22 cellular contexts compared by ENCODE assay signal in genomic region chr14:23531391-23531790, GRCh38. TPM values are rescaled to one million over a fixed set of nuclear protein-coding genes. Genes with fewer than 3 reads are reported as not detected.
"Had no signal": no experiment of that assay in that cellular context is flagged by ENCODE, and none has a peak within 500 bp of the region (broad histone marks: within the 10 kb centered on the region; RNA-seq: fewer than 3 reads in every experiment).

No MANE protein-coding gene starts in this region.

- H3K27me3 Mint-ChIP-seq: activated naive CD4-positive, alpha-beta T cell treated with anti-CD3 and anti-CD28 coated beads, Interleukin-2, amount 50 U/mL, for 24 hours; T-helper 17 cell had no signal

- H3K27ac Mint-ChIP-seq: activated naive CD4-positive, alpha-beta T cell treated with anti-CD3 and anti-CD28 coated beads, Interleukin-2, amount 50 U/mL, for 24 hours; T-helper 17 cell had no signal

- H3K4me3 Mint-ChIP-seq: activated CD8-positive, alpha-beta T cell treated with anti-CD3 and anti-CD28 coated beads, Interleukin-2, amount 10 ng/mL, durations not matched to agents 7 days and 5 days; activated naive CD4-positive, alpha-beta T cell treated with anti-CD3 and anti-CD28 coated beads, Interleukin-2, amount 50 U/mL, for 24 hours; T-helper 17 cell; WTC11 had no signal

- DNase-seq: activated CD4-positive, alpha-beta T cell treated with anti-CD3 and anti-CD28 coated beads for 48 hours; activated CD4-positive, alpha-beta T cell treated with anti-CD3 and anti-CD28 coated beads, Interleukin-2, amount 50 U/mL, for 4 hours; activated CD4-positive, CD25-positive, alpha-beta regulatory T cell treated with anti-CD3 and anti-CD28 coated beads, Interleukin-2, amount 50 U/mL, for 72 hours; activated CD8-positive, alpha-beta memory T cell treated with anti-CD3 and anti-CD28 coated beads, Interleukin-2, amount 50 U/mL, for 48 hours; activated CD8-positive, alpha-beta T cell treated with anti-CD3 and anti-CD28 coated beads, Interleukin-2, amount 10 ng/mL, durations not matched to agents 7 days and 5 days; activated T-cell treated with anti-CD3 and anti-CD28 coated beads, Interleukin-2, amount 50 U/mL, for 1 hour; aorta; cerebellar nuclear complex; MM.1S; NCI-H1105 treated with DMSO at 0.1 percent for 48 hours; NCI-H1436 treated with DMSO at 0.1 percent for 48 hours; NCI-H187; NCI-H2081; NCI-H524; SIG-M5; T-helper 17 cell; T-helper 9 cell had no signal

- ATAC-seq: activated CD8-positive, alpha-beta T cell treated with anti-CD3 and anti-CD28 coated beads, Interleukin-2, amount 10 ng/mL, durations not matched to agents 7 days and 5 days; T-helper 17 cell; WTC11 had no signal

- H3K36me3 Mint-ChIP-seq: activated naive CD4-positive, alpha-beta T cell treated with anti-CD3 and anti-CD28 coated beads, Interleukin-2, amount 50 U/mL, for 24 hours had no signal

- H3K9me3 Mint-ChIP-seq: activated naive CD4-positive, alpha-beta T cell treated with anti-CD3 and anti-CD28 coated beads, Interleukin-2, amount 50 U/mL, for 24 hours; WTC11 had no signal

RNA-seq across cellular contexts. Expression of gene ZFHX2, which starts 20.2 kb away (rescaled TPM):
- total RNA-seq: RPMI7951 had no signal

RNA-seq across cellular contexts. Expression of gene JPH4, which starts 47.2 kb away (rescaled TPM):
- total RNA-seq: activated CD8-positive, alpha-beta T cell treated with anti-CD3 and anti-CD28 coated beads, Interleukin-2, amount 10 ng/mL, durations not matched to agents 7 days and 5 days; bronchial epithelial cell; OCI-LY7; T-helper 17 cell had no signal
